Comparison of ENCODE assay signal across 15 cellular contexts in genomic region chr5:134084166-134084565, GRCh38. TPM values are rescaled to one million over a fixed set of nuclear protein-coding genes. Genes with fewer than 3 reads are reported as not detected.
DNase-seq lines count a peak whose midpoint lies in the region; ATAC-seq, FAIRE-seq and TF ChIP-seq lines count a peak whose summit lies in the region.
"Had no signal": no experiment of that assay in that cellular context is flagged by ENCODE, and none has a peak within 500 bp of the region (broad histone marks: within the 10 kb centered on the region; RNA-seq: fewer than 3 reads in every experiment).

No MANE protein-coding gene starts in this region.

- H3K36me3 ChIP-seq in K562 (ENCODE audit: control insufficient read depth, insufficient read depth, low read length) (no peaks in the 10 kb centered on the region), sigmoid colon (no peaks in the 10 kb centered on the region), PC-3 (ENCODE audit: low read depth, low read length) (no peaks in the 10 kb centered on the region)

- POLR2A ChIA-PET in K562 (lab: Yijun Ruan, JAX) (interaction anchor here (1.3 kb wide), 3 partner anchors 11 to 93 kb away, joined by 3 to 6 read pairs (median 5); no protein-coding TSS in a partner anchor), PC-3 (lab: Charles Lee; ENCODE audit: unreplicated experiment) (no interaction called here)

- H4K20me1 ChIP-seq in K562 (replicated peaks; ENCODE audit: control insufficient read depth, insufficient read depth, low read length) (no peaks in the 10 kb centered on the region; the same call in 1 of the 2 replicates), PC-3 (ENCODE audit: low read length) (no peaks in the 10 kb centered on the region)

- H3K4me2 ChIP-seq in K562 (ENCODE audit: insufficient read depth, low read length) (no peak overlapping the region), PC-3 (ENCODE audit: low read length) (no peak overlapping the region)

- H3K9me3 Mint-ChIP-seq in activated naive CD4-positive, alpha-beta T cell treated with anti-CD3 and anti-CD28 coated beads, Interleukin-2, amount 50 U/mL, for 24 hours, result no peaks in the 10 kb centered on the region
- no peaks in the 10 kb centered on the region for H3K9me3 Mint-ChIP-seq in activated naive CD4-positive, alpha-beta T cell treated with anti-CD3 and anti-CD28 coated beads, Interleukin-2, amount 50 U/mL, for 72 hours

- WGBS in K562 (ENCODE audit: insufficient coverage, low coverage, missing lambda C conversion rate), result 26% methylated on average over 4 of the region's 4 CpGs
- WGBS in sigmoid colon, 2 donors, result 91 to 93% methylated on average over 4 of the region's 4 CpGs

- TF ChIP-seq EP300 in K562 (IDR thresholded peaks at IDR 0.05; ENCODE audit: low read length) (no peak), sigmoid colon (IDR thresholded peaks at IDR 0.05) (no peak)

- no peak overlapping the region for H3K4me3 Mint-ChIP-seq in activated naive CD4-positive, alpha-beta T cell treated with anti-CD3 and anti-CD28 coated beads, Interleukin-2, amount 50 U/mL, for 24 hours

- H3K9me3 ChIP-seq in K562 (replicated peaks; ENCODE audit: control insufficient read depth, insufficient read depth, low read depth, low read length) (no peaks in the 10 kb centered on the region), sigmoid colon (no peaks in the 10 kb centered on the region), PC-3 (ENCODE audit: low read length) (no peaks in the 10 kb centered on the region)

- DNase-seq in activated CD4-positive, CD25-positive, alpha-beta regulatory T cell treated with anti-CD3 and anti-CD28 coated beads, Interleukin-2, amount 50 U/mL, for 72 hours, result peak; percentile 27
- no peak for DNase-seq in activated naive CD4-positive, alpha-beta T cell treated with anti-CD3 and anti-CD28 coated beads, Interleukin-2, amount 50 U/mL, for 72 hours (ENCODE audit: low spot score in 2 of 2)
- DNase-seq in K562 (ENCODE audit: extremely low read depth in 1 of 4, low spot score in 3 of 4) (no peak), sigmoid colon (peak; percentile 50), NCI-H748 treated with DMSO at 0.1 percent for 48 hours (lab: John Stamatoyannopoulos, UW) (no peak), PC-3 (no peak)
- DNase-seq: COR-L47, KG1, NCI-H1092 treated with DMSO at 0.1 percent for 48 hours, NCI-H187 treated with DMSO at 0.1 percent for 48 hours, NCI-H510A treated with DMSO at 0.1 percent for 48 hours had no signal

- H3F3A ChIP-seq in PC-3 (ENCODE audit: low read length, unreplicated experiment), result no peaks in the 10 kb centered on the region

- no peak for TF ChIP-seq RAD21 in K562 (CRISPR knock-in tag; conservative IDR thresholded peaks at IDR 0.05 in 1 of 2, IDR thresholded peaks at IDR 0.05 in 1 of 2)

- in situ Hi-C loops in K562 (cut with MboI), result no loop called here

- CTCF ChIA-PET in K562 (lab: Yijun Ruan, JAX; ENCODE audit: low intra/inter-chr PET ratio) (no interaction called here), PC-3 (lab: Charles Lee) (no interaction called here)

- TF ChIP-seq POLR2A in K562 (conservative IDR thresholded peaks at IDR 0.05) (no peak), sigmoid colon (IDR thresholded peaks at IDR 0.05) (no peak)

- H3K36me3 Mint-ChIP-seq in activated naive CD4-positive, alpha-beta T cell treated with anti-CD3 and anti-CD28 coated beads, Interleukin-2, amount 50 U/mL, for 24 hours, result no peaks in the 10 kb centered on the region
- peaks cover 0 to 23% of the 10 kb centered on the region in 2 donors for H3K36me3 Mint-ChIP-seq in activated naive CD4-positive, alpha-beta T cell treated with anti-CD3 and anti-CD28 coated beads, Interleukin-2, amount 50 U/mL, for 72 hours

- H3K79me2 ChIP-seq in K562 (ENCODE audit: control insufficient read depth, insufficient read depth, low read length), result no peaks in the 10 kb centered on the region
- no peaks in the 10 kb centered on the region for H3K79me2 ChIP-seq in PC-3 (ENCODE audit: low read length)

- peaks cover 25 to 50% of the 10 kb centered on the region in 2 experiments for H3K27me3 ChIP-seq in K562 (ENCODE audit: control insufficient read depth in 2 of 2, insufficient read depth in 2 of 2, low read length in 2 of 2)
- no peaks in the 10 kb centered on the region for H3K27me3 ChIP-seq in sigmoid colon
- no peaks in the 10 kb centered on the region for H3K27me3 ChIP-seq in PC-3 (ENCODE audit: low read length)

- H3K27ac Mint-ChIP-seq in activated naive CD4-positive, alpha-beta T cell treated with anti-CD3 and anti-CD28 coated beads, Interleukin-2, amount 50 U/mL, for 24 hours, result peak overlapping the region; percentile 87
- no peak overlapping the region for H3K27ac Mint-ChIP-seq in activated naive CD4-positive, alpha-beta T cell treated with anti-CD3 and anti-CD28 coated beads, Interleukin-2, amount 50 U/mL, for 72 hours

- intact Hi-C loops in K562 (cut with micrococcal nuclease) (no loop called here), sigmoid colon (cut with DNase I) (no loop called here), PC-3 (cut with micrococcal nuclease) (no loop called here)

- BruUV-seq in K562 (replicated peaks; lab: Mats Ljungman, UMichigan) (no TSS peak), PC-3 (replicated peaks; lab: Mats Ljungman, UMichigan) (no TSS peak)

- H3K4me3 ChIP-seq in K562, result no peak overlapping the region
- H3K4me3 ChIP-seq in sigmoid colon, result no peak overlapping the region
- no peak overlapping the region for H3K4me3 ChIP-seq in PC-3 (ENCODE audit: low read length)

- FAIRE-seq in K562 (lab: Jason Lieb, UNC), result no peak

- peaks cover 81% of the 10 kb centered on the region for H3K4me1 Mint-ChIP-seq in activated naive CD4-positive, alpha-beta T cell treated with anti-CD3 and anti-CD28 coated beads, Interleukin-2, amount 50 U/mL, for 24 hours

- no peak for ATAC-seq in activated CD4-positive, CD25-positive, alpha-beta regulatory T cell treated with anti-CD3 and anti-CD28 coated beads, Interleukin-2, amount 50 U/mL, for 24 hours
- no peak for ATAC-seq in activated naive CD4-positive, alpha-beta T cell treated with anti-CD3 and anti-CD28 coated beads, Interleukin-2, amount 50 U/mL, for 72 hours
- ATAC-seq in K562 (peak; percentile 39; the same call in 2 of the 3 replicates), PC-3 (no peak)

- H3K9me2 ChIP-seq in PC-3 (replicated peaks; ENCODE audit: low read length), result no peaks in the 10 kb centered on the region

- no peaks in the 10 kb centered on the region for H3K27me3 Mint-ChIP-seq in activated naive CD4-positive, alpha-beta T cell treated with anti-CD3 and anti-CD28 coated beads, Interleukin-2, amount 50 U/mL, for 24 hours

- H2AFZ ChIP-seq in K562 (ENCODE audit: low read depth, low read length) (no peak overlapping the region), PC-3 (ENCODE audit: low read length) (no peak overlapping the region)

- H3K27ac ChIP-seq in K562 (ENCODE audit: extremely low read depth, low read depth, low read length) (no peak overlapping the region), sigmoid colon (no peak overlapping the region), PC-3 (ENCODE audit: low read length) (no peak overlapping the region)
- H3K27ac ChIP-seq: 22Rv1, HL-60 had no signal

- TF ChIP-seq CTCF in K562 (IDR thresholded peaks at IDR 0.05 in 2 of 3, conservative IDR thresholded peaks at IDR 0.05 in 1 of 3; ENCODE audit: insufficient read depth in 2 of 3, low read depth in 1 of 3, low read length in 3 of 3) (no peak), sigmoid colon (IDR thresholded peaks at IDR 0.05) (no peak), PC-3 (conservative IDR thresholded peaks at IDR 0.05; ENCODE audit: low read depth, low read length) (no peak)

- H3K9ac ChIP-seq in K562 (ENCODE audit: insufficient read depth in 1 of 2, low read depth in 2 of 2, low read length in 2 of 2) (no peak overlapping the region), PC-3 (ENCODE audit: low read length) (no peak overlapping the region)

- no peaks in the 10 kb centered on the region for H3K9me1 ChIP-seq in K562 (ENCODE audit: control insufficient read depth, insufficient read depth, low read length)

- H3K4me1 ChIP-seq in K562 (replicated peaks in 1 of 2; ENCODE audit: control insufficient read depth in 2 of 2, insufficient read depth in 2 of 2, low read length in 2 of 2), result no peaks in the 10 kb centered on the region
- H3K4me1 ChIP-seq in sigmoid colon, result no peaks in the 10 kb centered on the region
- no peaks in the 10 kb centered on the region; the same call in 1 of the 2 replicates for H3K4me1 ChIP-seq in PC-3 (ENCODE audit: insufficient read depth, low read length)

TF ChIP-seq in K562, 482 proteins besides CTCF, POLR2A, EP300 and RAD21:
- TF ChIP-seq ZKSCAN1 (IDR thresholded peaks at IDR 0.05; ENCODE audit: low read depth, low read length) (no peak), ZNF780A (CRISPR knock-in tag; IDR thresholded peaks at IDR 0.05) (0 out of 2 replicates have a peak, but pooled peaks have one; percentile 12)

RNA-seq across cellular contexts. Expression of gene TCF7, which starts 30.3 kb away (rescaled TPM):
- total RNA-seq in activated naive CD4-positive, alpha-beta T cell treated with anti-CD3 and anti-CD28 coated beads, Interleukin-2, amount 50 U/mL, for 72 hours, result 100 to 1,000 TPM in 1 of 2 donors, 10 to 100 TPM in 1; 93.5 to 229 TPM
- 22.7 and 54.2 TPM in 2 replicates for total RNA-seq in K562 (2011; cell fraction: chromatin; rRNA removed; ENCODE audit: low replicate concordance)
- total RNA-seq in K562 (2011; cell fraction: nucleolus; rRNA removed), result 20.5 and 24.5 TPM in 2 replicates
- total RNA-seq in K562 (2011; cell fraction: nucleoplasm; rRNA removed), result 24.3 and 38.9 TPM in 2 replicates
- total RNA-seq in K562 (2014; rRNA removed) (5.8 TPM in 2 replicates), K562 (2014; rRNA removed; fragmentation: Illumina TruSeq; extraction: Trizol) (3.4 TPM in 2 replicates), K562 (2015; rRNA removed; fragmentation: Illumina TruSeq; extraction: Trizol) (3.1 and 3.2 TPM in 2 replicates), K562 (2021) (10.3 and 12.6 TPM in 2 replicates), sigmoid colon (1 to 10 TPM in 1 of 4 donors, under 1 TPM in 3; 0.36 to 1.5 (median 0.62) TPM), PC-3 (2014; rRNA removed) (3.9 and 7.0 TPM in 2 replicates)
- polyA plus RNA-seq in K562 (2011; rRNA removed) (3.2 and 4.2 TPM in 2 replicates), K562 (2014; fragmentation: Illumina TruSeq; extraction: Trizol) (14.4 and 14.9 TPM in 2 replicates), K562 (2014; fragmentation: Nextera tagmentation; extraction: Ambion mirVana) (1 to 10 TPM; 1.6 to 2.0 TPM), K562 (2014; rRNA removed) (5.4 and 5.8 TPM in 2 replicates), sigmoid colon (10 to 100 TPM in 1 of 3 donors, 1 to 10 TPM in 2; 1.8 to 38.4 (median 3.7) TPM)
- polyA plus RNA-seq in K562 (2011; cell fraction: cytosol; rRNA removed), result 2.6 and 5.4 TPM in 2 replicates
- polyA plus RNA-seq in K562 (2011; cell fraction: nucleus; rRNA removed), result 4.1 and 11.1 TPM in 2 replicates
- 8.3 and 8.9 TPM in 2 replicates for polyA plus RNA-seq in K562 (2012)
- polyA minus RNA-seq in K562 (2011; rRNA and poly(A)+ RNA removed), result 5.5 and 7.4 TPM in 2 replicates
- polyA minus RNA-seq in K562 (2011; cell fraction: cytosol; rRNA and poly(A)+ RNA removed), result 5.3 and 9.5 TPM in 2 replicates
- 8.3 and 13.5 TPM in 2 replicates for polyA minus RNA-seq in K562 (2011; cell fraction: nucleus; rRNA and poly(A)+ RNA removed)

Comparison
In these comparisons a context has a peak if more than half of its experiments do, and no peak if none do; other contexts are left out.
1. DNase-seq: peak in activated CD4-positive, CD25-positive, alpha-beta regulatory T cell treated with anti-CD3 and anti-CD28 coated beads, Interleukin-2, amount 50 U/mL, for 72 hours (single experiment) and sigmoid colon (single experiment); none in activated naive CD4-positive, alpha-beta T cell treated with anti-CD3 and anti-CD28 coated beads, Interleukin-2, amount 50 U/mL, for 72 hours (0 of 2), K562 (0 of 4), NCI-H748 treated with DMSO at 0.1 percent for 48 hours (single experiment) and PC-3 (single experiment).